ENCODE assay signal across 8 cellular contexts in the genomic region with DNA sequence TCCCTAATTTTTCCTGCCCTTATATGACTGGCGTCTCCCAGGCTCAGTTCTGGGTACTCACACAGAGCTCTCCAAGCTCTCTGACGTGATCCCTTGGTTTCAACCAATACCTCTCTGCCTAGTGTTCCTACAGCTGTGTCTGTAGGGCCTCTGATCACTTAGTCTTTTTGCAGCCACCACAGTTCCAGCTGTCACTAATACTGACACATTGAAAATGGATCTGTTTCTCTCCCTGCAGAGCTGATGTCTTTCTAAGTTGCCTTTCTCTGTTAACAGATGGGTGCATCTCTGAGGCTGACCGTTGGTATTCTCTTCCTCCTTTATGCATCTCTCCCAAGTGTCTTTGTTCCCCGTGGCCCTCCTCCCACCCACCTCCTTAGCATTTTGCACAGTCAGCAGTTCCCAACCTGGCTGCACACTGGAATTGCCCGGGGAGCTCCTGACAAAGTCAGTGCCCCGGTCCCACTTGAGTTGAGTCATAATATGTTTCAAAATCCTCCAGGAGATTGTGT.
DNase-seq lines count a peak whose midpoint lies in the region; ATAC-seq and TF ChIP-seq lines count a peak whose summit lies in the region.

No MANE protein-coding gene starts in this region.

- no peaks in the 10 kb centered on the region for H3K9me3 ChIP-seq in psoas muscle

- in situ Hi-C loops in KBM-7 (cut with MboI; ENCODE audit: low pct_unique_long_range_greater_than_20kb, low sequenced_read_pairs): no loop called here

- H3K4me1 Mint-ChIP-seq in endothelial cell (ENCODE audit: unreplicated experiment): peaks cover 41% of the 10 kb centered on the region

- H3K9me3 Mint-ChIP-seq in endothelial cell (ENCODE audit: unreplicated experiment): no peaks in the 10 kb centered on the region

- H3K27me3 Mint-ChIP-seq in endothelial cell (ENCODE audit: unreplicated experiment): no peaks in the 10 kb centered on the region

- peak overlapping the region; percentile 89 for H3K27ac Mint-ChIP-seq in endothelial cell (ENCODE audit: unreplicated experiment)

- H3K27ac ChIP-seq in psoas muscle: peak overlapping the region; percentile 21

- DNase-seq in KBM-7: peak; percentile 36
- DNase-seq in endothelial cell (ENCODE audit: low spot score): no peak
- DNase-seq in psoas muscle: no peak
- DNase-seq in NAMALWA (ENCODE audit: low spot score): no peak
- no peak for DNase-seq in anterior cingulate cortex (lab: John Stamatoyannopoulos, UW)
- no peak for DNase-seq in activated T-cell treated with anti-CD3 and anti-CD28 coated beads, Interleukin-2, amount 50 U/mL, for 1 hour

- H3K4me3 Mint-ChIP-seq in endothelial cell (ENCODE audit: unreplicated experiment): no peak overlapping the region

- intact Hi-C loops in psoas muscle (cut with DNase I): no loop called here

- no peaks in the 10 kb centered on the region for H3K36me3 ChIP-seq in psoas muscle (ENCODE audit: insufficient read depth in 1 of 2, low read depth in 1 of 2)

- TF ChIP-seq CTCF in endothelial cell (IDR thresholded peaks at IDR 0.05; ENCODE audit: unreplicated experiment) (no peak), psoas muscle (IDR thresholded peaks at IDR 0.05) (no peak)

- no peaks in the 10 kb centered on the region for H3K36me3 Mint-ChIP-seq in endothelial cell (ENCODE audit: low read depth, unreplicated experiment)

- WGBS in psoas muscle, 3 donors: 23 to 42% (median 24%) methylated on average over 6 of the region's 6 CpGs

- H3K27me3 ChIP-seq in psoas muscle (ENCODE audit: insufficient read depth in 3 of 3, low read length in 2 of 3): no peaks in the 10 kb centered on the region

- ATAC-seq in GM21367 (IDR thresholded peaks at IDR 0.05; ENCODE audit: unreplicated experiment) (peak; percentile 45), psoas muscle (peak; percentile 62 to 77 (median 66)), HG03571 (IDR thresholded peaks at IDR 0.05; ENCODE audit: unreplicated experiment) (no peak)

- H3K4me1 ChIP-seq in psoas muscle: peaks cover 53% of the 10 kb centered on the region

- H3K4me3 ChIP-seq in psoas muscle: no peak overlapping the region
